10 cellular contexts compared by ENCODE assay signal in genomic region chr17:76261421-76262215, GRCh38. TPM values are rescaled to one million over a fixed set of nuclear protein-coding genes. Genes with fewer than 3 reads are reported as not detected.
DNase-seq lines count a peak whose midpoint lies in the region; ATAC-seq, FAIRE-seq and TF ChIP-seq lines count a peak whose summit lies in the region.
"Had no signal": no experiment of that assay in that cellular context is flagged by ENCODE, and none has a peak within 500 bp of the region (broad histone marks: within the 10 kb centered on the region; RNA-seq: fewer than 3 reads in every experiment).

No MANE protein-coding gene starts in this region.

- peaks cover 0 to 2% (median 0%) of the 10 kb centered on the region in 5 donors for H3K9me3 Mint-ChIP-seq in CD8-positive, alpha-beta memory T cell
- H3K9me3 Mint-ChIP-seq in naive thymus-derived CD8-positive, alpha-beta T cell = peaks cover 0 to 6% (median 2%) of the 10 kb centered on the region in 9 donors

- H3K4me1 Mint-ChIP-seq in CD8-positive, alpha-beta memory T cell = peaks cover 31 to 41% (median 33%) of the 10 kb centered on the region in 3 donors
- H3K4me1 Mint-ChIP-seq in naive thymus-derived CD8-positive, alpha-beta T cell = peaks cover 25 to 61% (median 48%) of the 10 kb centered on the region in 4 donors

- ATAC-seq in K562 = no peak
- no peak for ATAC-seq in naive thymus-derived CD8-positive, alpha-beta T cell

- TF ChIP-seq POLR2A in K562 (conservative IDR thresholded peaks at IDR 0.05) = no peak

- H3K36me3 ChIP-seq in CD8-positive, alpha-beta memory T cell (ENCODE audit: insufficient read depth, low read length) = peaks cover 4% of the 10 kb centered on the region
- peaks cover 4% of the 10 kb centered on the region for H3K36me3 ChIP-seq in K562 (ENCODE audit: control insufficient read depth, insufficient read depth, low read length)

- H3K4me3 ChIP-seq in CD8-positive, alpha-beta memory T cell (ENCODE audit: low read length) = no peak overlapping the region
- no peak overlapping the region for H3K4me3 ChIP-seq in HL-60 (replicated peaks; ENCODE audit: insufficient read depth, low read length)
- H3K4me3 ChIP-seq in K562 = no peak overlapping the region

- CTCF ChIA-PET in CD8-positive, alpha-beta memory T cell (lab: Charles Lee) = interaction anchor here (0.6 to 2.8 kb wide), 6 partner anchors 7 to 142 kb away, joined by 3 to 11 read pairs (median 6); no protein-coding TSS in a partner anchor
- CTCF ChIA-PET in K562 (lab: Yijun Ruan, JAX; ENCODE audit: low intra/inter-chr PET ratio) = no interaction called here

- H3K9ac ChIP-seq in K562 (ENCODE audit: insufficient read depth in 1 of 2, low read depth in 2 of 2, low read length in 2 of 2) = peak overlapping the region in 1 of 2 experiments; percentile 37; a peak in 1 of 4 replicates

- peak overlapping the region in 5 of 8 donors; percentile 29 to 63 (median 51) for H3K27ac Mint-ChIP-seq in CD8-positive, alpha-beta memory T cell
- peak overlapping the region in 9 of 10 donors; percentile 87 to 98 (median 92) for H3K27ac Mint-ChIP-seq in naive thymus-derived CD8-positive, alpha-beta T cell

- no peak for TF ChIP-seq EP300 in K562 (IDR thresholded peaks at IDR 0.05; ENCODE audit: low read length)

- 75% methylated on average over 23 of the region's 23 CpGs for WGBS in K562 (ENCODE audit: insufficient coverage, low coverage, missing lambda C conversion rate)

- peaks cover 14% of the 10 kb centered on the region for H3K79me2 ChIP-seq in K562 (ENCODE audit: control insufficient read depth, insufficient read depth, low read length)

- H3K9me1 ChIP-seq in K562 (ENCODE audit: control insufficient read depth, insufficient read depth, low read length) = no peaks in the 10 kb centered on the region

- H3K27me3 Mint-ChIP-seq in CD8-positive, alpha-beta memory T cell = no peaks in the 10 kb centered on the region
- H3K27me3 Mint-ChIP-seq in naive thymus-derived CD8-positive, alpha-beta T cell = no peaks in the 10 kb centered on the region

- intact Hi-C loops in K562 (cut with micrococcal nuclease) = no loop called here

- H3K4me2 ChIP-seq in K562 (ENCODE audit: insufficient read depth, low read length) = no peak overlapping the region

- DNase-seq in CD8-positive, alpha-beta memory T cell = peak in 1 of 5 donors; percentile 24
- DNase-seq in HL-60 (ENCODE audit: low read depth in 1 of 2, low spot score in 1 of 2) (peak in 1 of 2 experiments; percentile 26), K562 (ENCODE audit: extremely low read depth in 1 of 4, low spot score in 3 of 4) (no peak), NCI-H2196 treated with DMSO at 0.1 percent for 48 hours (lab: John Stamatoyannopoulos, UW; ENCODE audit: unreplicated experiment) (no peak), NCI-H187 treated with DMSO at 0.1 percent for 48 hours (lab: John Stamatoyannopoulos, UW) (no peak), NCI-H1694 treated with DMSO at 0.1 percent for 48 hours (lab: John Stamatoyannopoulos, UW) (no peak)
- DNase-seq in naive thymus-derived CD8-positive, alpha-beta T cell = peak in 1 of 10 donors; percentile 35
- DNase-seq in activated CD4-positive, CD25-positive, alpha-beta regulatory T cell (lab: John Stamatoyannopoulos, UW) = no peak
- DNase-seq: activated CD4-positive, alpha-beta T cell treated with anti-CD3 and anti-CD28 coated beads for 48 hours had no signal

- H4K20me1 ChIP-seq in K562 (replicated peaks; ENCODE audit: control insufficient read depth, insufficient read depth, low read length) = no peaks in the 10 kb centered on the region

- H3K4me3 Mint-ChIP-seq in CD8-positive, alpha-beta memory T cell = no peak overlapping the region
- H3K4me3 Mint-ChIP-seq in naive thymus-derived CD8-positive, alpha-beta T cell = peak overlapping the region in 7 of 10 donors; percentile 2 to 73 (median 50)

- no peaks in the 10 kb centered on the region for H3K9me3 ChIP-seq in CD8-positive, alpha-beta memory T cell (ENCODE audit: low read length)
- no peaks in the 10 kb centered on the region for H3K9me3 ChIP-seq in K562 (replicated peaks; ENCODE audit: control insufficient read depth, insufficient read depth, low read depth, low read length)

- POLR2A ChIA-PET in CD8-positive, alpha-beta memory T cell (lab: Charles Lee) = interaction anchor here (5.0 kb wide), 1 partner anchor 11 kb away, joined by 38 read pairs; no protein-coding TSS in a partner anchor
- POLR2A ChIA-PET in K562 (lab: Yijun Ruan, JAX) = interaction anchor here (0.7 to 3.5 kb wide), 7 partner anchors 8 to 23 kb away, joined by 3 to 15 read pairs (median 3); no protein-coding TSS in a partner anchor
- POLR2A ChIA-PET in naive thymus-derived CD8-positive, alpha-beta T cell (lab: Charles Lee) = interaction anchor here (0.5 to 31.3 kb wide), 8 partner anchors 2 to 993 kb away, joined by 3 to 923 read pairs (median 5); partner anchors contain the start of genes FOXJ1, RNF157 and UBALD2

- in situ Hi-C loops in K562 (cut with MboI) = loop anchor here (5.0 kb wide), 1 partner anchor 64 kb away; no protein-coding TSS in a partner anchor

- H3K27me3 ChIP-seq in CD8-positive, alpha-beta memory T cell (ENCODE audit: insufficient read depth, low read length, poor library complexity, severe bottlenecking) = no peaks in the 10 kb centered on the region
- H3K27me3 ChIP-seq in HL-60 (ENCODE audit: insufficient read depth, poor library complexity, severe bottlenecking) (no peaks in the 10 kb centered on the region), K562 (ENCODE audit: control insufficient read depth in 2 of 2, insufficient read depth in 2 of 2, low read length in 2 of 2) (no peaks in the 10 kb centered on the region)

- no peak for TF ChIP-seq CTCF in HL-60 (IDR thresholded peaks at IDR 0.05; ENCODE audit: insufficient read depth, low read length)
- TF ChIP-seq CTCF in K562 (IDR thresholded peaks at IDR 0.05 in 2 of 3, conservative IDR thresholded peaks at IDR 0.05 in 1 of 3; ENCODE audit: insufficient read depth in 2 of 3, low read depth in 1 of 3, low read length in 3 of 3) = no peak

- peak overlapping the region; percentile 84 for H2AFZ ChIP-seq in K562 (ENCODE audit: low read depth, low read length)

- no TSS peak for BruUV-seq in K562 (replicated peaks; lab: Mats Ljungman, UMichigan)

- no peak for FAIRE-seq in K562 (lab: Jason Lieb, UNC)
- FAIRE-seq: HTR-8/SVneo had no signal

- TF ChIP-seq RAD21 in K562 (CRISPR knock-in tag; conservative IDR thresholded peaks at IDR 0.05 in 1 of 2, IDR thresholded peaks at IDR 0.05 in 1 of 2) = peak in 1 of 2 experiments; percentile 17; a peak in 1 of 4 replicates

- H3K4me1 ChIP-seq in CD8-positive, alpha-beta memory T cell (ENCODE audit: insufficient read depth, low read length) = peaks cover 38% of the 10 kb centered on the region
- peaks cover 8 to 15% of the 10 kb centered on the region in 2 experiments; a peak in 4 of 5 replicates for H3K4me1 ChIP-seq in K562 (replicated peaks in 1 of 2; ENCODE audit: control insufficient read depth in 2 of 2, insufficient read depth in 2 of 2, low read length in 2 of 2)

- H3K27ac ChIP-seq in CD8-positive, alpha-beta memory T cell (ENCODE audit: low read depth, low read length) = no peak overlapping the region
- H3K27ac ChIP-seq in HL-60 (replicated peaks) (peak overlapping the region; percentile 69), K562 (ENCODE audit: extremely low read depth, low read depth, low read length) (no peak overlapping the region; the same call in 2 of the 3 replicates)

- peaks cover 1 to 4% (median 3%) of the 10 kb centered on the region in 3 donors for H3K36me3 Mint-ChIP-seq in CD8-positive, alpha-beta memory T cell
- H3K36me3 Mint-ChIP-seq in naive thymus-derived CD8-positive, alpha-beta T cell = peaks cover 0 to 4% (median 3%) of the 10 kb centered on the region in 3 donors

RNA-seq across cellular contexts. Expression of gene UBALD2, which starts 3.5 kb away (rescaled TPM):
- 100 to 1,000 TPM; 125 to 133 TPM for total RNA-seq in CD8-positive, alpha-beta memory T cell
- 8.7 TPM for polyA plus RNA-seq in CD8-positive, alpha-beta memory T cell
- 10.6 and 25.5 TPM in 2 replicates for total RNA-seq in K562 (2011; cell fraction: chromatin; rRNA removed; ENCODE audit: low replicate concordance)
- 27.3 and 33.0 TPM in 2 replicates for total RNA-seq in K562 (2011; cell fraction: nucleolus; rRNA removed)
- total RNA-seq in K562 (2011; cell fraction: nucleoplasm; rRNA removed) = 22.7 and 24.3 TPM in 2 replicates
- total RNA-seq in K562 (2014; rRNA removed) = 43.1 and 52.7 TPM in 2 replicates
- 5.8 and 7.6 TPM in 2 replicates for total RNA-seq in K562 (2014; rRNA removed; fragmentation: Illumina TruSeq; extraction: Trizol)
- total RNA-seq in K562 (2015; rRNA removed; fragmentation: Illumina TruSeq; extraction: Trizol) = 21.9 and 25.3 TPM in 2 replicates
- total RNA-seq in K562 (2021) = 85.3 and 94.1 TPM in 2 replicates
- polyA plus RNA-seq in K562 (2011; rRNA removed) = 46.6 and 79.6 TPM in 2 replicates
- polyA plus RNA-seq in K562 (2011; cell fraction: cytosol; rRNA removed) = 34.5 and 74.0 TPM in 2 replicates
- polyA plus RNA-seq in K562 (2011; cell fraction: nucleus; rRNA removed) = 55.6 and 56.6 TPM in 2 replicates
- polyA plus RNA-seq in K562 (2012) = 62.8 and 75.4 TPM in 2 replicates
- polyA plus RNA-seq in K562 (2014; fragmentation: Illumina TruSeq; extraction: Trizol) = 17.4 and 39.3 TPM in 2 replicates
- 1 to 10 TPM; 2.3 to 3.9 TPM for polyA plus RNA-seq in K562 (2014; fragmentation: Nextera tagmentation; extraction: Ambion mirVana)
- 40.6 and 46.5 TPM in 2 replicates for polyA plus RNA-seq in K562 (2014; rRNA removed)
- polyA minus RNA-seq in K562 (2011; rRNA and poly(A)+ RNA removed) = 8.0 and 8.5 TPM in 2 replicates
- polyA minus RNA-seq in K562 (2011; cell fraction: cytosol; rRNA and poly(A)+ RNA removed) = 32.8 and 59.0 TPM in 2 replicates
- polyA minus RNA-seq in K562 (2011; cell fraction: nucleus; rRNA and poly(A)+ RNA removed) = 8.1 and 9.6 TPM in 2 replicates
- 100 to 1,000 TPM; 111 to 122 TPM for total RNA-seq in naive thymus-derived CD8-positive, alpha-beta T cell
- polyA plus RNA-seq in naive thymus-derived CD8-positive, alpha-beta T cell = 1 to 10 TPM; 6.6 to 9.7 (median 8.2) TPM

RNA-seq across cellular contexts. Expression of gene RNF157, which starts 21.3 kb away (rescaled TPM):
- total RNA-seq in CD8-positive, alpha-beta memory T cell = 10 to 100 TPM; 13.9 TPM
- 10.7 TPM for polyA plus RNA-seq in CD8-positive, alpha-beta memory T cell
- 105 and 114 TPM in 2 replicates for total RNA-seq in K562 (2011; cell fraction: chromatin; rRNA removed; ENCODE audit: low replicate concordance)
- total RNA-seq in K562 (2011; cell fraction: nucleolus; rRNA removed) = 43.7 and 60.5 TPM in 2 replicates
- 85.8 and 127 TPM in 2 replicates for total RNA-seq in K562 (2011; cell fraction: nucleoplasm; rRNA removed)
- total RNA-seq in K562 (2014; rRNA removed) (12.7 and 21.6 TPM in 2 replicates), K562 (2014; rRNA removed; fragmentation: Illumina TruSeq; extraction: Trizol) (16.3 and 17.9 TPM in 2 replicates), K562 (2015; rRNA removed; fragmentation: Illumina TruSeq; extraction: Trizol) (28.2 and 28.7 TPM in 2 replicates), K562 (2021) (28.6 and 29.0 TPM in 2 replicates)
- polyA plus RNA-seq in K562 (2011; rRNA removed) (30.5 and 37.8 TPM in 2 replicates), K562 (2014; fragmentation: Illumina TruSeq; extraction: Trizol) (29.0 and 31.7 TPM in 2 replicates), K562 (2014; fragmentation: Nextera tagmentation; extraction: Ambion mirVana) (10 to 100 TPM in 1 of 2 experiments, 1 to 10 TPM in 1; 8.1 to 12.7 TPM), K562 (2014; rRNA removed) (20.8 and 26.3 TPM in 2 replicates)
- 29.5 and 33.1 TPM in 2 replicates for polyA plus RNA-seq in K562 (2011; cell fraction: cytosol; rRNA removed)
- polyA plus RNA-seq in K562 (2011; cell fraction: nucleus; rRNA removed) = 28.4 and 36.3 TPM in 2 replicates
- 21.3 and 53.9 TPM in 2 replicates for polyA plus RNA-seq in K562 (2012)
- 40.3 and 41.8 TPM in 2 replicates for polyA minus RNA-seq in K562 (2011; rRNA and poly(A)+ RNA removed)
- polyA minus RNA-seq in K562 (2011; cell fraction: cytosol; rRNA and poly(A)+ RNA removed) = 30.4 and 40.2 TPM in 2 replicates
- 13.2 and 28.3 TPM in 2 replicates for polyA minus RNA-seq in K562 (2011; cell fraction: nucleus; rRNA and poly(A)+ RNA removed)
- total RNA-seq in naive thymus-derived CD8-positive, alpha-beta T cell = 10 to 100 TPM; 46.1 to 46.4 TPM
- polyA plus RNA-seq in naive thymus-derived CD8-positive, alpha-beta T cell = 10 to 100 TPM in 2 of 3 donors, 1 to 10 TPM in 1; 4.9 to 29.4 (median 10.5) TPM

RNA-seq across cellular contexts. Expression of gene QRICH2, which starts 46.5 kb away (rescaled TPM):
- 1 to 10 TPM; 2.4 to 2.5 TPM for total RNA-seq in CD8-positive, alpha-beta memory T cell
- polyA plus RNA-seq in CD8-positive, alpha-beta memory T cell = 0.22 TPM
- total RNA-seq in K562 (2011; cell fraction: chromatin; rRNA removed; ENCODE audit: low replicate concordance) = 4.4 and 9.4 TPM in 2 replicates
- total RNA-seq in K562 (2011; cell fraction: nucleolus; rRNA removed) = 3.3 and 4.1 TPM in 2 replicates
- total RNA-seq in K562 (2011; cell fraction: nucleoplasm; rRNA removed) = 2.4 TPM in 2 replicates
- total RNA-seq in K562 (2014; rRNA removed) (1.3 and 1.5 TPM in 2 replicates), K562 (2014; rRNA removed; fragmentation: Illumina TruSeq; extraction: Trizol) (0.89 and 1.1 TPM in 2 replicates), K562 (2015; rRNA removed; fragmentation: Illumina TruSeq; extraction: Trizol) (1.6 and 2.0 TPM in 2 replicates), K562 (2021) (1.4 and 2.0 TPM in 2 replicates)
- polyA plus RNA-seq in K562 (2011; rRNA removed) (0.46 and 1.3 TPM in 2 replicates), K562 (2014; fragmentation: Illumina TruSeq; extraction: Trizol) (0.40 and 0.61 TPM in 2 replicates), K562 (2014; fragmentation: Nextera tagmentation; extraction: Ambion mirVana) (under 1 TPM; 0.03 to 0.07 TPM), K562 (2014; rRNA removed) (0.81 and 1.2 TPM in 2 replicates)
- 0.82 and 1.0 TPM in 2 replicates for polyA plus RNA-seq in K562 (2011; cell fraction: cytosol; rRNA removed)
- 3.4 and 4.1 TPM in 2 replicates for polyA plus RNA-seq in K562 (2011; cell fraction: nucleus; rRNA removed)
- 1.5 and 13.0 TPM in 2 replicates for polyA plus RNA-seq in K562 (2012)
- 6.7 and 10.1 TPM in 2 replicates for polyA minus RNA-seq in K562 (2011; rRNA and poly(A)+ RNA removed)
- 1.8 and 2.2 TPM in 2 replicates for polyA minus RNA-seq in K562 (2011; cell fraction: cytosol; rRNA and poly(A)+ RNA removed)
- 1.1 and 2.2 TPM in 2 replicates for polyA minus RNA-seq in K562 (2011; cell fraction: nucleus; rRNA and poly(A)+ RNA removed)
- 1 to 10 TPM; 6.5 to 8.3 TPM for total RNA-seq in naive thymus-derived CD8-positive, alpha-beta T cell
- polyA plus RNA-seq in naive thymus-derived CD8-positive, alpha-beta T cell = under 1 TPM; 0.13 to 0.59 (median 0.23) TPM

Comparison
In these comparisons a context has a peak if more than half of its experiments do, and no peak if none do; other contexts are left out.
1. H3K4me3 Mint-ChIP-seq: peak in naive thymus-derived CD8-positive, alpha-beta T cell (7 of 10); none in CD8-positive, alpha-beta memory T cell (0 of 7).